ENCODE assay signal across 23 cellular contexts in the genomic region with DNA sequence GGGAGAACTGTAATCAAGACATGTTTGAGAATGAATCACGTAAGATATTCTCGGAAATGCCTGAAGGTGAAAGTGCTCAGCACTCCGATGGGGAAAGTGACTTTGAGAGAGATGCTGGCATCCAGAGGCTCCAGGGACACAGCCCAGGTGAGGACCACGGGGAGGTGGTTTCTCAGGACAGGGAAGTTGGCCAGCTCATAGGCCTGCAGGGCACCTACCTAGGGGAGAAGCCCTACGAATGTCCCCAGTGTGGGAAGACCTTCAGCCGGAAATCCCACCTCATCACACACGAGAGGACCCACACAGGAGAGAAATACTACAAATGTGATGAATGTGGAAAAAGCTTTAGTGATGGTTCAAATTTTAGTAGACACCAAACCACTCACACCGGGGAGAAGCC. TPM values are rescaled to one million over a fixed set of nuclear protein-coding genes. Genes with fewer than 3 reads are reported as not detected.
A peak's percentile ranks its signal among the peaks of the same experiment; 100 is the strongest.
DNase-seq lines count a peak whose midpoint lies in the region; ATAC-seq and TF ChIP-seq lines count a peak whose summit lies in the region.
"Had no signal": no experiment of that assay in that cellular context is flagged by ENCODE, and none has a peak within 500 bp of the region (broad histone marks: within the 10 kb centered on the region; RNA-seq: fewer than 3 reads in every experiment).

No MANE protein-coding gene starts in this region.

- H3K9me3 Mint-ChIP-seq in endothelial cell (ENCODE audit: unreplicated experiment) (peaks cover 22% of the 10 kb centered on the region), progenitor cell of endocrine pancreas (ENCODE audit: low read depth) (peaks cover 36% of the 10 kb centered on the region)
- H3K9me3 Mint-ChIP-seq in activated T-cell treated with anti-CD3 and anti-CD28 coated beads, Interleukin-2, amount 50 U/mL, for 72 hours, result peaks cover 6 to 25% of the 10 kb centered on the region in 2 donors

- H3K9me3 ChIP-seq in Panc1 (ENCODE audit: control insufficient read depth, insufficient read depth, low read depth, low read length), result peaks cover 34% of the 10 kb centered on the region; the same call in 1 of the 2 replicates

- no peak overlapping the region for H3K4me3 ChIP-seq in Panc1 (ENCODE audit: low read depth in 2 of 2, low read length in 2 of 2)

- H3K36me3 Mint-ChIP-seq in endothelial cell (ENCODE audit: low read depth, unreplicated experiment) (peaks cover 61% of the 10 kb centered on the region), progenitor cell of endocrine pancreas (ENCODE audit: insufficient read depth) (peaks cover 75% of the 10 kb centered on the region)
- H3K36me3 Mint-ChIP-seq in activated T-cell treated with anti-CD3 and anti-CD28 coated beads, Interleukin-2, amount 50 U/mL, for 72 hours (ENCODE audit: insufficient read depth in 2 of 2), result peaks cover 28 to 30% of the 10 kb centered on the region in 2 donors

- POLR2A ChIA-PET in Panc1 (lab: Charles Lee), result no interaction called here

- no peak for TF ChIP-seq CTCF in Panc1 (IDR thresholded peaks at IDR 0.05)
- no peak for TF ChIP-seq CTCF in endothelial cell (IDR thresholded peaks at IDR 0.05; ENCODE audit: unreplicated experiment)
- no peak for TF ChIP-seq CTCF in progenitor cell of endocrine pancreas (IDR thresholded peaks at IDR 0.05; ENCODE audit: unreplicated experiment)

- no peaks in the 10 kb centered on the region for H3K36me3 ChIP-seq in Panc1 (ENCODE audit: control insufficient read depth, insufficient read depth, low read length)

- peak; percentile 24 for DNase-seq in cardiac septum (ENCODE audit: low spot score)
- no peak for DNase-seq in left cardiac atrium
- no peak for DNase-seq in Panc1 (ENCODE audit: low read depth, low spot score)
- DNase-seq in endothelial cell (ENCODE audit: low spot score), result no peak
- DNase-seq in progenitor cell of endocrine pancreas (ENCODE audit: low spot score, unreplicated experiment), result no peak
- DNase-seq in mesenteric fat pad (ENCODE audit: low spot score), result no peak
- DNase-seq in activated T-cell treated with anti-CD3 and anti-CD28 coated beads, Interleukin-2, amount 50 U/mL, for 72 hours, result no peak
- DNase-seq: 8988T; C1 segment of cervical spinal cord; CD4-positive, CD25-positive, alpha-beta regulatory T cell; CD8-positive, alpha-beta memory T cell; COR-L47; DMS 273 treated with DMSO at 0.1 percent for 48 hours; DMS53; DND-41; EL; GOT3; H7; HFFc6 had no signal

- in situ Hi-C loops in Panc1 (cut with HindIII; ENCODE audit: low pct_unique_long_range_greater_than_20kb, low sequenced_read_pairs), result no loop called here

- H3K4me3 Mint-ChIP-seq in endothelial cell (ENCODE audit: unreplicated experiment) (peak overlapping the region; percentile 90), progenitor cell of endocrine pancreas (ENCODE audit: low read depth) (peak overlapping the region; percentile 37)
- no peak overlapping the region for H3K4me3 Mint-ChIP-seq in activated T-cell treated with anti-CD3 and anti-CD28 coated beads, Interleukin-2, amount 50 U/mL, for 72 hours
- H3K4me3 Mint-ChIP-seq: CD8-positive, alpha-beta memory T cell; HFFc6 had no signal

- no peak overlapping the region for H3K27ac ChIP-seq in Panc1 (ENCODE audit: low read length)

- BruUV-seq in Panc1 (replicated peaks; lab: Mats Ljungman, UMichigan), result TSS peak; percentile 52

- intact Hi-C loops in cardiac septum (cut with DNase I), result no loop called here
- intact Hi-C loops in left cardiac atrium (cut with DNase I), result no loop called here
- intact Hi-C loops in Panc1 (cut with micrococcal nuclease; ENCODE audit: unreplicated experiment), result no loop called here

- H3K27ac Mint-ChIP-seq in endothelial cell (ENCODE audit: unreplicated experiment) (peak overlapping the region; percentile 3), progenitor cell of endocrine pancreas (peak overlapping the region; percentile 19)
- H3K27ac Mint-ChIP-seq in activated T-cell treated with anti-CD3 and anti-CD28 coated beads, Interleukin-2, amount 50 U/mL, for 72 hours, result no peak overlapping the region
- H3K27ac Mint-ChIP-seq: CD4-positive, CD25-positive, alpha-beta regulatory T cell; CD8-positive, alpha-beta memory T cell; HFFc6 had no signal

- H3K4me1 Mint-ChIP-seq in endothelial cell (ENCODE audit: unreplicated experiment) (peaks cover 24% of the 10 kb centered on the region), progenitor cell of endocrine pancreas (ENCODE audit: low read depth) (no peaks in the 10 kb centered on the region)
- H3K4me1 Mint-ChIP-seq in activated T-cell treated with anti-CD3 and anti-CD28 coated beads, Interleukin-2, amount 50 U/mL, for 72 hours (ENCODE audit: low read depth), result no peaks in the 10 kb centered on the region

- H3K4me1 ChIP-seq in Panc1 (ENCODE audit: control insufficient read depth, insufficient read depth, low read length), result no peaks in the 10 kb centered on the region

- no peaks in the 10 kb centered on the region for H3K27me3 ChIP-seq in Panc1 (ENCODE audit: control insufficient read depth, insufficient read depth, low read length)

- ATAC-seq in left cardiac atrium, result no peak
- ATAC-seq in Panc1, result no peak
- ATAC-seq in activated T-cell treated with anti-CD3 and anti-CD28 coated beads, Interleukin-2, amount 50 U/mL, for 72 hours (replicated peaks in 1 of 2), result no peak
- ATAC-seq in GM21528 (IDR thresholded peaks at IDR 0.05; ENCODE audit: low FRiP score, unreplicated experiment), result no peak
- ATAC-seq: HCT116, HepG2 had no signal

- CTCF ChIA-PET in Panc1 (lab: Charles Lee), result no interaction called here

- H3K27me3 Mint-ChIP-seq in endothelial cell (ENCODE audit: unreplicated experiment), result peaks cover 8% of the 10 kb centered on the region
- no peaks in the 10 kb centered on the region for H3K27me3 Mint-ChIP-seq in progenitor cell of endocrine pancreas
- H3K27me3 Mint-ChIP-seq in activated T-cell treated with anti-CD3 and anti-CD28 coated beads, Interleukin-2, amount 50 U/mL, for 72 hours (ENCODE audit: low read depth), result no peaks in the 10 kb centered on the region
- H3K27me3 Mint-ChIP-seq: CD4-positive, CD25-positive, alpha-beta regulatory T cell; CD8-positive, alpha-beta memory T cell; IgD-negative memory B cell had no signal

RNA-seq across cellular contexts. Expression of a gene that starts 19.8 kb away (rescaled TPM):
- total RNA-seq in cardiac septum, result 4.6 TPM
- 1 to 10 TPM; 4.5 to 5.0 TPM for total RNA-seq in left cardiac atrium
- 16.8 TPM for total RNA-seq in Panc1 (2021; ENCODE audit: unreplicated experiment)
- 12.1 TPM for polyA plus RNA-seq in Panc1 (2012; ENCODE audit: insufficient read length)
- total RNA-seq in endothelial cell (ENCODE audit: unreplicated experiment), result 22.0 TPM
- total RNA-seq in progenitor cell of endocrine pancreas, result 44.6 and 46.7 TPM in 2 replicates
- 7.9 TPM for total RNA-seq in mesenteric fat pad
- total RNA-seq in activated T-cell treated with anti-CD3 and anti-CD28 coated beads, Interleukin-2, amount 50 U/mL, for 72 hours, result 10 to 100 TPM in 1 of 2 donors, 1 to 10 TPM in 1; 9.8 to 12.6 TPM

RNA-seq across cellular contexts. Expression of a gene that starts 33.5 kb away (rescaled TPM):
- 15.2 TPM for total RNA-seq in cardiac septum
- total RNA-seq in left cardiac atrium, result 10 to 100 TPM; 13.0 to 14.7 TPM
- 39.0 TPM for total RNA-seq in Panc1 (2021; ENCODE audit: unreplicated experiment)
- polyA plus RNA-seq in Panc1 (2012; ENCODE audit: insufficient read length), result 33.0 TPM
- 29.5 TPM for total RNA-seq in endothelial cell (ENCODE audit: unreplicated experiment)
- total RNA-seq in progenitor cell of endocrine pancreas, result 65.7 and 69.8 TPM in 2 replicates
- 20.3 TPM for total RNA-seq in mesenteric fat pad
- total RNA-seq in activated T-cell treated with anti-CD3 and anti-CD28 coated beads, Interleukin-2, amount 50 U/mL, for 72 hours, result 10 to 100 TPM; 16.1 to 16.7 TPM

RNA-seq across cellular contexts. Expression of a gene that starts 37.4 kb away (rescaled TPM):
- total RNA-seq in cardiac septum, result 2.6 TPM
- total RNA-seq in left cardiac atrium, result 10 to 100 TPM; 14.7 to 31.6 TPM
- 9.5 TPM for total RNA-seq in Panc1 (2021; ENCODE audit: unreplicated experiment)
- 11.8 TPM for polyA plus RNA-seq in Panc1 (2012; ENCODE audit: insufficient read length)
- total RNA-seq in endothelial cell (ENCODE audit: unreplicated experiment), result 14.3 TPM
- 4.9 and 6.1 TPM in 2 replicates for total RNA-seq in progenitor cell of endocrine pancreas
- total RNA-seq in mesenteric fat pad, result 67.0 TPM
- 1 to 10 TPM; 3.6 to 4.0 TPM for total RNA-seq in activated T-cell treated with anti-CD3 and anti-CD28 coated beads, Interleukin-2, amount 50 U/mL, for 72 hours

Comparison
In these comparisons a context has a peak if more than half of its experiments do, and no peak if none do; other contexts are left out.
1. H3K4me3 Mint-ChIP-seq: peak in endothelial cell (single experiment) and progenitor cell of endocrine pancreas (single experiment); none in activated T-cell treated with anti-CD3 and anti-CD28 coated beads, Interleukin-2, amount 50 U/mL, for 72 hours (0 of 2).